11 cellular contexts compared by ENCODE assay signal in the genomic region with DNA sequence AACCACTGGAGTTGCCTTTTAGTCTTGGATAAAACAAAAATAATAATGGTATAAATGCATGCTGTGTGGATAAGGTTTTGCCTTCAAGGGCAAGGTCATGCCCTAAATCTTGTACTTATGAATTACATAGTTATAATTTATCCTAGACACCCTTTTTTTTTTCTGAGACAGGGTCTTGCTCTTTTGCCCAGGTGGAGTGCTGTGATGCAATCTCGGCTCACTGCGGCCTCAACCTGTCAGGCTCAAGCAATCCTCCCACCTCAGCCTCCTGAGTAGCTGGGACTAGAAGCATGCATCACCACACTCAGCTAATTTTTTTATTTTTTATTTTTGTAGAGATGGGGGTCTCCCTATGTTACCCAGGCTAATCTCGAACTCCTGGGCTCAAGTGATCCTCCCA. TPM values are rescaled to one million over a fixed set of nuclear protein-coding genes. Genes with fewer than 3 reads are reported as not detected.
"Had no signal": no experiment of that assay in that cellular context is flagged by ENCODE, and none has a peak within 500 bp of the region (broad histone marks: within the 10 kb centered on the region; RNA-seq: fewer than 3 reads in every experiment).

No MANE protein-coding gene starts in this region.

- H3K9me3 Mint-ChIP-seq: GM23338, HFFc6 had no signal

- H3K9ac ChIP-seq: KMS-11 had no signal

- H3K4me2 ChIP-seq: GM23338, KMS-11 had no signal

- H3K4me1 Mint-ChIP-seq: GM23338 had no signal

- H3K36me3 ChIP-seq: HAP-1 had no signal

- DNase-seq: H7, HFFc6, KBM-7 had no signal

- H3K4me3 Mint-ChIP-seq: GM23338, HFFc6 had no signal

- H3K4me1 ChIP-seq: HAP-1 had no signal

- H3K4me3 ChIP-seq: GM23338, HAP-1 had no signal

- H2AFZ ChIP-seq: GM23338 had no signal

- H3K27ac Mint-ChIP-seq: GM23338, HFFc6 had no signal

- H3K27ac ChIP-seq: HL-60, KMS-11 had no signal

- H3K9me3 ChIP-seq: HAP-1 had no signal

- ATAC-seq: GM23338, HCT116 had no signal

RNA-seq across cellular contexts. Expression of a gene that starts 32.7 kb away (rescaled TPM):
- total RNA-seq: GM23338, H4, H7, HFFc6, HT1080, IMR-90 had no signal
- polyA plus RNA-seq: IMR-90 had no signal

RNA-seq across cellular contexts. Expression of a gene that starts 43.8 kb away (rescaled TPM):
- total RNA-seq: GM23338 had no signal
- polyA plus RNA-seq: GM23338 had no signal
